ENCODE assay signal across 30 cellular contexts in the genomic region with DNA sequence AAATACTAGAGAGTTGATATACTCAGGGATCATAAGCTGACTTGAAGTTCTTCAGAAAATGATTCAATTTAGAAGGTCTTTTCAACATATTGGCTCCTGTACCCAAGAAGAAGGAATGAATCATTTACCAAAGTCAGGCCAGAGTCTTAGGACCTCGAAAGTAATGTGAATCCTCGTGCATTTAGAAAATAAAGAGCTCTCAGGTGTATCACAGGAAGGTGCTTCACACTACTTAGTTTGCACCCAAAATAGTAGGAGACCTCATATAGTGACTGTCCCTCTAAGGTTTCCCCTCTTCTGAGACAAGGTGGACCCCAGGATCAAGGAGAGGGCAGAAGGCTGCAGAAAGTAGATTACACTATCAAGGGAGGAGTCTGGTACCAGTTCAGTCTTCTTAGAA.
A peak's percentile ranks its signal among the peaks of the same experiment; 100 is the strongest.
DNase-seq lines count a peak whose midpoint lies in the region; ATAC-seq and TF ChIP-seq lines count a peak whose summit lies in the region.
"Had no signal": no experiment of that assay in that cellular context is flagged by ENCODE, and none has a peak within 500 bp of the region (broad histone marks: within the 10 kb centered on the region; RNA-seq: fewer than 3 reads in every experiment).

No MANE protein-coding gene starts in this region.

- H3K9me3 Mint-ChIP-seq in osteocyte (ENCODE audit: unreplicated experiment): no peaks in the 10 kb centered on the region
- H3K9me3 Mint-ChIP-seq: activated T-cell treated with anti-CD3 and anti-CD28 coated beads, Interleukin-2, amount 50 U/mL, for 24 hours; CD8-positive, alpha-beta memory T cell; H9; stimulated activated naive B cell treated with anti-CD40 and anti-IgM and Interleukin-4, amounts not matched to agents 10 μg/mL and 1 μg/mL and 100 μg/mL, for 72 hours; T-cell had no signal

- H3K36me3 Mint-ChIP-seq in osteocyte (ENCODE audit: unreplicated experiment): no peaks in the 10 kb centered on the region
- H3K36me3 Mint-ChIP-seq: CD8-positive, alpha-beta memory T cell; stimulated activated naive B cell treated with anti-CD40 and anti-IgM and Interleukin-4, amounts not matched to agents 10 μg/mL and 1 μg/mL and 100 μg/mL, for 72 hours; T-cell had no signal

- peaks cover 4% of the 10 kb centered on the region for H3K4me1 Mint-ChIP-seq in osteocyte (ENCODE audit: unreplicated experiment)
- H3K4me1 Mint-ChIP-seq: CD8-positive, alpha-beta memory T cell; H9; T-cell had no signal

- ATAC-seq in GM18517 (IDR thresholded peaks at IDR 0.05; ENCODE audit: unreplicated experiment): peak; percentile 54
- peak; percentile 74 for ATAC-seq in GM21390 (IDR thresholded peaks at IDR 0.05; ENCODE audit: unreplicated experiment)
- peak; percentile 64 for ATAC-seq in HG02981 (IDR thresholded peaks at IDR 0.05; ENCODE audit: unreplicated experiment)
- ATAC-seq in HG03457 (IDR thresholded peaks at IDR 0.05; ENCODE audit: unreplicated experiment): peak; percentile 48
- ATAC-seq: A549; left colon; right lobe of liver; stimulated activated naive B cell treated with anti-CD40 and anti-IgM and Interleukin-4, amounts not matched to agents 10 μg/mL and 1 μg/mL and 100 μg/mL, for 72 hours; T-cell had no signal

- H3K27me3 Mint-ChIP-seq in osteocyte (ENCODE audit: unreplicated experiment): no peaks in the 10 kb centered on the region

- H3K4me3 Mint-ChIP-seq in osteocyte (ENCODE audit: unreplicated experiment): no peak overlapping the region
- H3K4me3 Mint-ChIP-seq: activated T-cell treated with anti-CD3 and anti-CD28 coated beads, Interleukin-2, amount 50 U/mL, for 24 hours; B cell; CD8-positive, alpha-beta memory T cell; H9; stimulated activated naive B cell treated with anti-CD40 and anti-IgM and Interleukin-4, amounts not matched to agents 10 μg/mL and 1 μg/mL and 100 μg/mL, for 72 hours; T-cell had no signal

- DNase-seq in NCI-H510A treated with DMSO at 0.1 percent for 48 hours (lab: John Stamatoyannopoulos, UW) (no peak), NCI-H345 (lab: John Stamatoyannopoulos, UW) (no peak), osteocyte (ENCODE audit: extremely low spot score, unreplicated experiment) (no peak), NCI-H187 treated with DMSO at 0.1 percent for 48 hours (lab: John Stamatoyannopoulos, UW) (no peak)
- DNase-seq: activated CD4-positive, alpha-beta T cell treated with anti-CD3 and anti-CD28 coated beads for 1 hour; activated naive CD4-positive, alpha-beta T cell treated with Interleukin-2 at 50 U/mL for 16 hours; activated T-cell treated with anti-CD3 and anti-CD28 coated beads, Interleukin-2, amount 50 U/mL, for 24 hours; brain microvascular endothelial cell; CD8-positive, alpha-beta memory T cell; effector memory CD4-positive, alpha-beta T cell; foreskin melanocyte; H9; IMR-90; left colon; NCI-H1105 treated with DMSO at 0.1 percent for 48 hours; NCI-H2029 treated with DMSO at 0.1 percent for 48 hours; NCI-H226; NCI-H82; right lobe of liver; SJCRH30; stimulated activated CD4-positive, alpha-beta T cell treated with anti-CD3 and anti-CD28 coated beads, Interleukin-12 subunit alpha, Interleukin-12 subunit beta, amount 100 ng/mL, for 4 hours; stimulated activated CD4-positive, alpha-beta T cell treated with anti-CD3 and anti-CD28 coated beads, Interleukin-4, amount 100 ng/mL, for 24 hours; stimulated activated naive B cell treated with anti-CD40 and anti-IgM and Interleukin-4, amounts not matched to agents 10 μg/mL and 1 μg/mL and 100 μg/mL, for 72 hours; T-cell had no signal

- TF ChIP-seq CTCF in osteocyte (IDR thresholded peaks at IDR 0.05): no peak

- H3K27ac Mint-ChIP-seq in osteocyte (ENCODE audit: unreplicated experiment): no peak overlapping the region
- H3K27ac Mint-ChIP-seq: activated T-cell treated with anti-CD3 and anti-CD28 coated beads, Interleukin-2, amount 50 U/mL, for 24 hours; B cell; CD8-positive, alpha-beta memory T cell; H9; stimulated activated naive B cell treated with anti-CD40 and anti-IgM and Interleukin-4, amounts not matched to agents 10 μg/mL and 1 μg/mL and 100 μg/mL, for 72 hours; T-cell had no signal
